In the genomic region with DNA sequence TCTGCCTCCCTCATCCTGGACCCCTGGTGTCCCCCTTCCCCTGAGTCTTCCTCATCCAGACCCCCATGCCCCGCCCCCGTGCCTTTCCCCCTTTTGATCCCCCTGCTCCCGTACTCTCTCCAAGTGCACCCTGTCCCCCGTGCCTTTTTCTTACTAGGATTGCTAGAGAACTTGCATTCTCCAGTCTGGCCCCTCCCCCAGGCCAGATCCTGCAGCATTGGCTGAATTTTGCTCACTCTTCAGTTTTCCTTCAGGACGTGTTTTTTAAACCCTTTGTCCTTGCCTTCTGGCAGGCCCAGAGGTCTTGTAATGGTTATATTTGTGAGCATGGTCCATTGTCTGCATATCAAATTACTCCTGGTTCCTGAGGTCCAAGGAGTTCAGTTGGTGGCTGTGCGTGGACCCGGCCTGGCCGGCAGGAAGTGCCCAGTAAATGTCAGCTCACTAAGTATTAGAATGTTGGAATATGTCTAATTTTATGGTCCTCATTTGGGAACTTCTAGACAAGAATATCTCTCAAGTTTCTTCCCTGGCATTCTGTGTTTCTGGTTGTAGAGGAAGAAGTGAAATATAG, we compare ENCODE assay signal across 8 cellular contexts. TPM values are rescaled to one million over a fixed set of nuclear protein-coding genes. Genes with fewer than 3 reads are reported as not detected.
DNase-seq lines count a peak whose midpoint lies in the region; ATAC-seq and TF ChIP-seq lines count a peak whose summit lies in the region.

No MANE protein-coding gene starts in this region.

- peaks cover 0 to 9% of the 10 kb centered on the region in 2 donors for H3K36me3 ChIP-seq in body of pancreas (replicated peaks in 1 of 2; ENCODE audit: insufficient read depth in 1 of 2, low read depth in 2 of 2)

- WGBS in body of pancreas, 2 donors: 0% methylated on average over 7 to 8 of the region's 8 CpGs

- peak overlapping the region; percentile 67 to 85 (median 82) for H3K27ac ChIP-seq in body of pancreas
- peak overlapping the region; percentile 73 for H3K27ac ChIP-seq in temporal lobe (ENCODE audit: low read depth, low read length)

- TF ChIP-seq CTCF in AG10803 (conservative IDR thresholded peaks at IDR 0.05; ENCODE audit: low read length): no peak
- TF ChIP-seq CTCF in body of pancreas (IDR thresholded peaks at IDR 0.05): no peak

- no peaks in the 10 kb centered on the region for H3K9me3 Mint-ChIP-seq in IgD-negative memory B cell

- no peak for TF ChIP-seq POLR2A in body of pancreas (IDR thresholded peaks at IDR 0.05)

- peak overlapping the region; percentile 99 for H3K4me3 ChIP-seq in AG10803 (ENCODE audit: low read length)
- H3K4me3 ChIP-seq in body of pancreas: peak overlapping the region; percentile 52 to 71

- H3K27me3 ChIP-seq in body of pancreas: no peaks in the 10 kb centered on the region

- ATAC-seq in body of pancreas (no peak), GM18868 (IDR thresholded peaks at IDR 0.05; ENCODE audit: unreplicated experiment) (no peak)

- peak overlapping the region; percentile 81 to 92 (median 92) for H3K27ac Mint-ChIP-seq in IgD-negative memory B cell

- H3K4me3 Mint-ChIP-seq in IgD-negative memory B cell: peak overlapping the region; percentile 91 to 96 (median 94)

- no peaks in the 10 kb centered on the region for H3K9me3 ChIP-seq in body of pancreas

- no peak for DNase-seq in AG10803 (ENCODE audit: low read depth)
- peak in 2 of 4 donors; percentile 17 to 35 for DNase-seq in body of pancreas
- peak; percentile 56 for DNase-seq in left kidney (ENCODE audit: low read depth, low spot score)
- DNase-seq in COLO829 (ENCODE audit: low spot score): no peak
- no peak for DNase-seq in NCI-H2029 treated with DMSO at 0.1 percent for 48 hours (lab: John Stamatoyannopoulos, UW)

- peaks cover 20% of the 10 kb centered on the region for H3K4me1 ChIP-seq in body of pancreas

- H3K4me1 Mint-ChIP-seq in IgD-negative memory B cell: peaks cover 0 to 9% (median 6%) of the 10 kb centered on the region in 3 donors

- H3K36me3 Mint-ChIP-seq in IgD-negative memory B cell: peaks cover 3% of the 10 kb centered on the region

- intact Hi-C loops in body of pancreas (cut with DNase I): no loop called here

- no peaks in the 10 kb centered on the region for H3K27me3 Mint-ChIP-seq in IgD-negative memory B cell

RNA-seq across cellular contexts. Expression of a gene that starts 0.6 kb away (rescaled TPM):
- 30.7 TPM for polyA plus RNA-seq in IgD-negative memory B cell
- total RNA-seq in body of pancreas (10 to 100 TPM; 17.5 to 19.5 TPM), temporal lobe (10.1 TPM)

RNA-seq across cellular contexts. Expression of a gene that starts 15.9 kb away (rescaled TPM):
- polyA plus RNA-seq in IgD-negative memory B cell: 33.7 TPM
- 10 to 100 TPM; 25.7 to 41.9 TPM for total RNA-seq in body of pancreas
- 30.2 TPM for total RNA-seq in temporal lobe

RNA-seq across cellular contexts. Expression of a gene that starts 30.6 kb away (rescaled TPM):
- 15.3 TPM for polyA plus RNA-seq in IgD-negative memory B cell
- total RNA-seq in body of pancreas (10 to 100 TPM; 22.4 to 24.9 TPM), temporal lobe (9.6 TPM)

RNA-seq across cellular contexts. Expression of a gene that starts 41.9 kb away (rescaled TPM):
- 65.2 TPM for polyA plus RNA-seq in IgD-negative memory B cell
- 10 to 100 TPM; 16.2 to 16.3 TPM for total RNA-seq in body of pancreas
- 10.8 TPM for total RNA-seq in temporal lobe
